In the genomic region with DNA sequence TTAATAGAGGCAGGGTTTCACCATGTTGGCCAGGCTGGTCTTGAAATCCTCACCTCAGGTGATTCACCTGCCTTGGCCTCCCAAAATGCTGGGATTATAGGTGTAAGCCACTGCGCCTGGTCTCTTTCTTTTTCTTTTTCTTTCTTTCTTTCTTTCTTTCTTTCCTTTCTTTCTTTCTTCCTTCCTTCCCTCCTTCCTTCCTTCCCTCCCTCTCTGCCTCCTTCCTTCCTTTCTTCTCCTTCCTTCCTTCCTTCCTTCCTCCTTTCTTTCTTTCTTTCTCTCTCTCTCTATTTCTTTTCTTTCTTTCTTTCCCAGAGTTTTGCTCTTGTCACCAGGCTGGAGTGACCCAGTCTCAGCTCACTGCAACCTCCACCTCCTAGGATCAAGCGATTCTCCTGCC, we compare ENCODE assay signal across 6 cellular contexts. TPM values are rescaled to one million over a fixed set of nuclear protein-coding genes. Genes with fewer than 3 reads are reported as not detected.
"Had no signal": no experiment of that assay in that cellular context is flagged by ENCODE, and none has a peak within 500 bp of the region (broad histone marks: within the 10 kb centered on the region; RNA-seq: fewer than 3 reads in every experiment).

No MANE protein-coding gene starts in this region.

RNA-seq across cellular contexts. Expression of gene CATSPERD, which starts 12.7 kb away (rescaled TPM):
- total RNA-seq: H1, H4, H9, HFFc6 had no signal
- polyA plus RNA-seq: GM23248, GM23338 had no signal

RNA-seq across cellular contexts. Expression of gene PRR22, which starts 51.4 kb away (rescaled TPM):
- total RNA-seq: GM23248 had no signal
